ENCODE assay signal across 1 cellular context in the genomic region with DNA sequence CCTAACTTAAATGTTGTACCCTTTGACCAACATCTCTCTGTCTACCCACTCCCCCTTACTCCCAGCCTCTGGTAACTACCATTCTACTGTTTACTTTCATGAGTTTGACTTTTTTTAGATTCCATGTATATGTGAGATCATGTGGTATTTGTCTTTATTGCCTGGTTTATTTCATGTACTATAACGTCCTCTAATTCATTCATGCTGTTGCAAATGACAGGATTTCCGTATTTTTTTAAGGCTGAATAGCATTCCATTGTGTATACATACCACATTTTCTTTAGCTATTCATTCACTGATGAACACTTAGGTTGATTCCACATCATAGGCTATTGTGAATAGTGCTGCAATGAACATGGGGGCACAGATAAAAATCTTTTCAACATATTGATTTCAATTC.
TF ChIP-seq lines count a peak whose summit lies in the region.

No MANE protein-coding gene starts in this region.

TF ChIP-seq in endothelial cell of umbilical vein, 7 proteins besides CTCF, POLR2A, EP300 and RAD21:
- TF ChIP-seq JUN (IDR thresholded peaks at IDR 0.05; ENCODE audit: borderline replicate concordance, insufficient read depth, insufficient read length, low read depth), result peak; percentile 52
- no peak for TF ChIP-seq GATA2 (IDR thresholded peaks at IDR 0.05; ENCODE audit: insufficient read depth, insufficient read length, low read depth, low read length)
